8 cellular contexts compared by ENCODE assay signal in the genomic region with DNA sequence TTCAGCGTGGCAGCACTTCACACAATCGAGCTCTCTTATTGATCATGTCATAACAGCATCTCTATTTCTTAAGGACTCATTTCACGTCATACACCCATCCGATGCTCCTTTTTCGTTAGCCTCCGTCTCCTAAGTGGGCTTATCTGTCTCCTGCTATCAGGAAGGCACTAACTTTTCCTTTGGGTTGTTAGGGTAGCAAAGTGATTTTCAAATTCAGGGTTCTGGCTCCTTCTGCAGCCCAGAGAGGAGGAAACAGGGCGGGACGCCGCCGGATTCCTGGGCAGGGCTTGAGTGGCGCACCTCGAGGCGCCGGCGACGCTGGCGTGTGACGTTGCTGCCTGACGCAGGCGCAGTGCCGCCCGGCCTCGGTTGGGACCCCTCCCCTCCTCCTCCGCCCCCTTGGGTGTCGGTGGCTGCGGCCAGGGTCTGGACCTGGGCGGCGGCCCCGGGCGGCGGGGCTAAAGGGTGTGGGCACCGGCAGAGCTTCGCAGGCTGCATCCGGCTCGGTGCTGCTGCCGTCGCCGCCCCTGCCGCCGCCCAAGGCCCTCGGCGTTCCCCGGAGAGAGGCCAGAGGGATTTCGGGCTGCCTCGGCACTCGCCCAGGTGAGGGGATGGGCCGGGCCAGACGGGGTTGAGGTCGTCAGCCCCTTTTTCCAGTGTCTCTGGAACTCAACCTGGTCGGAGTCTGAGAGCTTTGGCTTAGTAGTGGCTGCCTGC. TPM values are rescaled to one million over a fixed set of nuclear protein-coding genes. Genes with fewer than 3 reads are reported as not detected.
DNase-seq lines count a peak whose midpoint lies in the region; ATAC-seq and TF ChIP-seq lines count a peak whose summit lies in the region.

A gene with protein sequence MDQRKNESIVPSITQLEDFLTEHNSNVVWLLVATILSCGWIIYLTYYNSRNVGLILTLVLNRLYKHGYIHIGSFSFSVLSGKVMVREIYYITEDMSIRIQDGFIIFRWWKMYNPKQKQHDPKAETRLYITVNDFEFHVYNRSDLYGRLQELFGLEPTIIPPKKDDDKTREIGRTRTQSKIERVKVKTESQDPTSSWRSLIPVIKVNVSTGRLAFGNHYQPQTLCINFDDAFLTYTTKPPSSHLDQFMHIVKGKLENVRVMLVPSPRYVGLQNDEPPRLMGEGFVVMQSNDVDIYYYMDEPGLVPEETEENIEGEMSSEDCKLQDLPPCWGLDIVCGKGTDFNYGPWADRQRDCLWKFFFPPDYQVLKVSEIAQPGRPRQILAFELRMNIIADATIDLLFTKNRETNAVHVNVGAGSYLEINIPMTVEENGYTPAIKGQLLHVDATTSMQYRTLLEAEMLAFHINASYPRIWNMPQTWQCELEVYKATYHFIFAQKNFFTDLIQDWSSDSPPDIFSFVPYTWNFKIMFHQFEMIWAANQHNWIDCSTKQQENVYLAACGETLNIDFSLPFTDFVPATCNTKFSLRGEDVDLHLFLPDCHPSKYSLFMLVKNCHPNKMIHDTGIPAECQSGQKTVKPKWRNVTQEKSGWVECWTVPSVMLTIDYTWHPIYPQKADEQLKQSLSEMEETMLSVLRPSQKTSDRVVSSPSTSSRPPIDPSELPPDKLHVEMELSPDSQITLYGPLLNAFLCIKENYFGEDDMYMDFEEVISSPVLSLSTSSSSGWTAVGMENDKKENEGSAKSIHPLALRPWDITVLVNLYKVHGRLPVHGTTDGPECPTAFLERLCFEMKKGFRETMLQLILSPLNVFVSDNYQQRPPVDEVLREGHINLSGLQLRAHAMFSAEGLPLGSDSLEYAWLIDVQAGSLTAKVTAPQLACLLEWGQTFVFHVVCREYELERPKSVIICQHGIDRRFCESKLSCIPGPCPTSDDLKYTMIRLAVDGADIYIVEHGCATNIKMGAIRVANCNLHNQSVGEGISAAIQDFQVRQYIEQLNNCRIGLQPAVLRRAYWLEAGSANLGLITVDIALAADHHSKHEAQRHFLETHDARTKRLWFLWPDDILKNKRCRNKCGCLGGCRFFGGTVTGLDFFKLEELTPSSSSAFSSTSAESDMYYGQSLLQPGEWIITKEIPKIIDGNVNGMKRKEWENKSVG (N-terminal part only) (plus strand): TSS at position 350 of the 717 bp plus-strand sequence. CDS start 18,317 bp downstream, outside the sequence.

- peak within 1 kb of the TSS; percentile 98 for H3K27ac Mint-ChIP-seq in activated T-helper 1 cell treated with anti-CD3 and anti-CD28 coated beads, Interleukin-12 subunit alpha, Interleukin-12 subunit beta, Interleukin-2, Interleukin-4 antibody, amounts not matched to agents 30 ng/mL and 10 ng/mL and 1 ng/mL, durations not matched to agents 14 hours and 24 hours and 36 hours
- H3K27ac Mint-ChIP-seq in naive B cell = peak within 1 kb of the TSS; percentile 95 to 98 (median 98)
- peak within 1 kb of the TSS; percentile 96 for H3K27ac Mint-ChIP-seq in stimulated activated memory B cell treated with anti-CD40 and anti-IgM and Interleukin-4, amounts not matched to agents 10 μg/mL and 1 μg/mL and 100 μg/mL, for 72 hours

- H3K27ac ChIP-seq in Peyer's patch = peak within 1 kb of the TSS; percentile 89 to 99 (median 95)

- H3K36me3 Mint-ChIP-seq in activated T-helper 1 cell treated with anti-CD3 and anti-CD28 coated beads, Interleukin-12 subunit alpha, Interleukin-12 subunit beta, Interleukin-2, Interleukin-4 antibody, amounts not matched to agents 30 ng/mL and 10 ng/mL and 1 ng/mL, durations not matched to agents 14 hours and 24 hours and 36 hours (ENCODE audit: low read depth) = peaks cover 20% of the 10 kb centered on the region
- H3K36me3 Mint-ChIP-seq in naive B cell = peaks cover 0 to 25% of the 10 kb centered on the region in 2 donors
- peaks cover 19% of the 10 kb centered on the region for H3K36me3 Mint-ChIP-seq in stimulated activated memory B cell treated with anti-CD40 and anti-IgM and Interleukin-4, amounts not matched to agents 10 μg/mL and 1 μg/mL and 100 μg/mL, for 72 hours

- no peaks in the 10 kb centered on the region for H3K27me3 ChIP-seq in Peyer's patch

- H3K36me3 ChIP-seq in Peyer's patch = peaks cover 0 to 17% (median 0%) of the 10 kb centered on the region in 3 donors

- H3K9me3 Mint-ChIP-seq in activated T-helper 1 cell treated with anti-CD3 and anti-CD28 coated beads, Interleukin-12 subunit alpha, Interleukin-12 subunit beta, Interleukin-2, Interleukin-4 antibody, amounts not matched to agents 30 ng/mL and 10 ng/mL and 1 ng/mL, durations not matched to agents 14 hours and 24 hours and 36 hours = no peaks in the 10 kb centered on the region
- H3K9me3 Mint-ChIP-seq in naive B cell = no peaks in the 10 kb centered on the region
- no peaks in the 10 kb centered on the region for H3K9me3 Mint-ChIP-seq in stimulated activated memory B cell treated with anti-CD40 and anti-IgM and Interleukin-4, amounts not matched to agents 10 μg/mL and 1 μg/mL and 100 μg/mL, for 72 hours

- H3K4me1 Mint-ChIP-seq in activated T-helper 1 cell treated with anti-CD3 and anti-CD28 coated beads, Interleukin-12 subunit alpha, Interleukin-12 subunit beta, Interleukin-2, Interleukin-4 antibody, amounts not matched to agents 30 ng/mL and 10 ng/mL and 1 ng/mL, durations not matched to agents 14 hours and 24 hours and 36 hours (ENCODE audit: low read depth) = peaks cover 61% of the 10 kb centered on the region
- H3K4me1 Mint-ChIP-seq in naive B cell = peaks cover 42 to 53% (median 47%) of the 10 kb centered on the region in 3 donors
- peaks cover 62% of the 10 kb centered on the region for H3K4me1 Mint-ChIP-seq in stimulated activated memory B cell treated with anti-CD40 and anti-IgM and Interleukin-4, amounts not matched to agents 10 μg/mL and 1 μg/mL and 100 μg/mL, for 72 hours

- TF ChIP-seq RAD21 in Ishikawa (IDR thresholded peaks at IDR 0.05; ENCODE audit: low read depth) = 0 out of 2 replicates have a peak, but pooled peaks have one; percentile 11

- no peaks in the 10 kb centered on the region for H3K27me3 Mint-ChIP-seq in activated T-helper 1 cell treated with anti-CD3 and anti-CD28 coated beads, Interleukin-12 subunit alpha, Interleukin-12 subunit beta, Interleukin-2, Interleukin-4 antibody, amounts not matched to agents 30 ng/mL and 10 ng/mL and 1 ng/mL, durations not matched to agents 14 hours and 24 hours and 36 hours (ENCODE audit: insufficient read depth)
- H3K27me3 Mint-ChIP-seq in naive B cell = peaks cover 3 to 6% (median 5%) of the 10 kb centered on the region in 3 donors
- no peaks in the 10 kb centered on the region for H3K27me3 Mint-ChIP-seq in stimulated activated memory B cell treated with anti-CD40 and anti-IgM and Interleukin-4, amounts not matched to agents 10 μg/mL and 1 μg/mL and 100 μg/mL, for 72 hours

- peak within 1 kb of the TSS; percentile 82 to 97 (median 90) for H3K4me3 ChIP-seq in Peyer's patch

- no peak for TF ChIP-seq CTCF in Peyer's patch (IDR thresholded peaks at IDR 0.05)

- TF ChIP-seq POLR2A in Peyer's patch (IDR thresholded peaks at IDR 0.05) = peak; percentile 57 to 64

- DNase-seq in DMS53 (lab: John Stamatoyannopoulos, UW) (peak; percentile 83), Peyer's patch (peak; percentile 86 to 95 (median 92)), fibroblast of gingiva (ENCODE audit: low read depth) (peak; percentile 82), naive B cell (peak; percentile 88)
- peak; percentile 89 for DNase-seq in activated T-helper 1 cell treated with anti-CD3 and anti-CD28 coated beads, Interleukin-12 subunit alpha, Interleukin-12 subunit beta, Interleukin-2, Interleukin-4 antibody, amounts not matched to agents 30 ng/mL and 10 ng/mL and 1 ng/mL, durations not matched to agents 14 hours and 24 hours and 36 hours (ENCODE audit: low spot score)

- H3K4me1 ChIP-seq in Peyer's patch = peaks cover 0 to 11% (median 3%) of the 10 kb centered on the region in 4 donors

- intact Hi-C loops in activated T-helper 1 cell treated with anti-CD3 and anti-CD28 coated beads, Interleukin-12 subunit alpha, Interleukin-12 subunit beta, Interleukin-2, Interleukin-4 antibody, amounts not matched to agents 30 ng/mL and 10 ng/mL and 1 ng/mL, durations not matched to agents 14 hours and 24 hours and 36 hours (cut with micrococcal nuclease) = loop anchor here (1.0 to 10.0 kb wide), 14 partner anchors 21 to 1245 kb away; a partner anchor contains a TSS

- H3K4me3 Mint-ChIP-seq in activated T-helper 1 cell treated with anti-CD3 and anti-CD28 coated beads, Interleukin-12 subunit alpha, Interleukin-12 subunit beta, Interleukin-2, Interleukin-4 antibody, amounts not matched to agents 30 ng/mL and 10 ng/mL and 1 ng/mL, durations not matched to agents 14 hours and 24 hours and 36 hours = peak within 1 kb of the TSS; percentile 97
- peak within 1 kb of the TSS; percentile 88 to 100 (median 98) for H3K4me3 Mint-ChIP-seq in naive B cell
- H3K4me3 Mint-ChIP-seq in stimulated activated memory B cell treated with anti-CD40 and anti-IgM and Interleukin-4, amounts not matched to agents 10 μg/mL and 1 μg/mL and 100 μg/mL, for 72 hours = peak within 1 kb of the TSS; percentile 100

- no peaks in the 10 kb centered on the region for H3K9me3 ChIP-seq in Peyer's patch

- no peak; the same call in 1 of the 2 replicates for TF ChIP-seq EP300 in Ishikawa (IDR thresholded peaks at IDR 0.05; ENCODE audit: borderline replicate concordance)

- ATAC-seq in GM21576 (IDR thresholded peaks at IDR 0.05; ENCODE audit: unreplicated experiment) (peak; percentile 97), naive B cell (ENCODE audit: low read depth in 2 of 2) (peak; percentile 94)
- peak; percentile 99 for ATAC-seq in stimulated activated memory B cell treated with anti-CD40 and anti-IgM and Interleukin-4, amounts not matched to agents 10 μg/mL and 1 μg/mL and 100 μg/mL, for 72 hours

TF ChIP-seq in Ishikawa, 13 proteins besides CTCF, POLR2A, EP300 and RAD21 (continues in another document):
- TF ChIP-seq, protein P1, sequence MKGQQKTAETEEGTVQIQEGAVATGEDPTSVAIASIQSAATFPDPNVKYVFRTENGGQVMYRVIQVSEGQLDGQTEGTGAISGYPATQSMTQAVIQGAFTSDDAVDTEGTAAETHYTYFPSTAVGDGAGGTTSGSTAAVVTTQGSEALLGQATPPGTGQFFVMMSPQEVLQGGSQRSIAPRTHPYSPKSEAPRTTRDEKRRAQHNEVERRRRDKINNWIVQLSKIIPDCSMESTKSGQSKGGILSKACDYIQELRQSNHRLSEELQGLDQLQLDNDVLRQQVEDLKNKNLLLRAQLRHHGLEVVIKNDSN (IDR thresholded peaks at IDR 0.05) = no peak
- TF ChIP-seq TCF12 (IDR thresholded peaks at IDR 0.05; ENCODE audit: low read depth) (no peak; the same call in 1 of the 2 replicates), TAF1 (IDR thresholded peaks at IDR 0.05; ENCODE audit: low read depth) (peak; percentile 57; the same call in 1 of the 2 replicates), CREB1 (IDR thresholded peaks at IDR 0.05; ENCODE audit: low read depth) (peak; percentile 92), NFIC (IDR thresholded peaks at IDR 0.05) (no peak), ZBTB7A (IDR thresholded peaks at IDR 0.05; ENCODE audit: low read depth) (peak; percentile 92), TEAD4 (IDR thresholded peaks at IDR 0.05) (peak; percentile 37; the same call in 1 of the 2 replicates)

RNA-seq across cellular contexts. Expression of the gene that starts here (rescaled TPM):
- 100 to 1,000 TPM; 125 to 190 (median 170) TPM for total RNA-seq in Peyer's patch
- total RNA-seq in activated T-helper 1 cell treated with anti-CD3 and anti-CD28 coated beads, Interleukin-12 subunit alpha, Interleukin-12 subunit beta, Interleukin-2, Interleukin-4 antibody, amounts not matched to agents 30 ng/mL and 10 ng/mL and 1 ng/mL, durations not matched to agents 14 hours and 24 hours and 36 hours = 25.4 and 30.8 TPM in 2 replicates
- polyA plus RNA-seq in naive B cell (ENCODE audit: low read depth in 6 of 6) = 10 to 100 TPM in 2 of 6 donors, 1 to 10 TPM in 3, under 1 TPM in 1; 0.37 to 13.5 (median 6.0) TPM

Comparison
In these comparisons a context has a peak if more than half of its experiments do, and no peak if none do; other contexts are left out.
1. Peak in every context shown above with its lines: DNase-seq, ATAC-seq, H3K4me3 ChIP-seq and H3K27ac ChIP-seq.